Comparison of ENCODE assay signal across 8 cellular contexts in the genomic region with DNA sequence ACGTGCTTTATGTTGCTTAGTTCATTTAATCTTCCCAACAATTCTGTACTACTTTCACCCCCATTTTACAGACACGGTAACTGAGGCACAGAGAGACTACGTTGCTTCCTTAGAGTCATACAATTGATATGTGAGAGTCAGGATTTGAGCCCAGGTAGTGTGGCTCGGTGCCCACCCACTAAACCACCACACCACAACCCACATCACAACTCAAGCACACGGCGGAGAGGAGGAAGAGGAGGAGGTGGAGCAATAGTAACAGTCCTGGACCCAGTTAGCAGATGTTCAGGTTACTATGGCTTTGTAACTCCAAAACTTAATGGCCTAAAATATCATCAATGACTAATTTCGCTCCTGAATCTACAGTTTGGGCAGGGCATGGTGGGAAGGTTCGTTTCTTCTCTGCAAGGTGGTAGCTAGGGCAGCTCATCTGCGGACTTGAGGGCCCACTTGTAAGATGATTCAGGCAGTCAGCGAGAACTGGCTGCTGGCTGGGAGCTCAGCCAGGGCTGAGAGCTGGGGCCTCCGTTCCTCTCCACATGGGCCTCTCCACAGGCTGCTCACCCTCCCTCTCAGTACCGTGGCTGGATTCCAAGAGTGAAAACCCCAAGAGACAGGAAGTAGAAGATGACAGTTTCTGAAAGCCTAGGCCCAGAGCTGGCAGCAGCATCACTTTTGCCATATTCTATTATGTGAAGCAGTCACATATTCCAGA.
DNase-seq lines count a peak whose midpoint lies in the region; ATAC-seq, FAIRE-seq and TF ChIP-seq lines count a peak whose summit lies in the region.

No MANE protein-coding gene starts in this region.

- H3K9me3 ChIP-seq in SJCRH30 (replicated peaks) (peaks cover 10% of the 10 kb centered on the region), heart left ventricle (peaks cover 0 to 12% (median 5%) of the 10 kb centered on the region in 12 donors), small intestine (ENCODE audit: control insufficient read depth, low read depth) (no peaks in the 10 kb centered on the region), Caco-2 (peaks cover 11% of the 10 kb centered on the region; the same call in 1 of the 2 replicates)

- peaks cover 3% of the 10 kb centered on the region for H3K9me3 Mint-ChIP-seq in activated naive CD8-positive, alpha-beta T cell (ENCODE audit: low read depth)
- peaks cover 30% of the 10 kb centered on the region for H3K9me3 Mint-ChIP-seq in Caco-2 (ENCODE audit: unreplicated experiment)

- no peak for FAIRE-seq in small intestine (lab: Jason Lieb, UNC)

- H3K4me1 Mint-ChIP-seq in activated naive CD8-positive, alpha-beta T cell (ENCODE audit: low read depth): peaks cover 35% of the 10 kb centered on the region
- peaks cover 14% of the 10 kb centered on the region for H3K4me1 Mint-ChIP-seq in Caco-2 (ENCODE audit: low read depth, unreplicated experiment)

- H3K4me1 ChIP-seq in SJCRH30 (peaks cover 14% of the 10 kb centered on the region), heart left ventricle (peaks cover 0 to 40% (median 19%) of the 10 kb centered on the region in 12 donors), small intestine (ENCODE audit: control insufficient read depth in 2 of 2, insufficient read depth in 1 of 2, low read depth in 1 of 2, low read length in 1 of 2) (peaks cover 0 to 2% of the 10 kb centered on the region in 2 donors), Caco-2 (peaks cover 7% of the 10 kb centered on the region)

- intact Hi-C loops in heart left ventricle (cut with DNase I) (no loop called here), Caco-2 (cut with micrococcal nuclease; ENCODE audit: unreplicated experiment) (no loop called here)

- TF ChIP-seq POLR2A in heart left ventricle (IDR thresholded peaks at IDR 0.05): no peak

- peaks cover 2% of the 10 kb centered on the region for H3K36me3 Mint-ChIP-seq in activated naive CD8-positive, alpha-beta T cell
- no peaks in the 10 kb centered on the region for H3K36me3 Mint-ChIP-seq in Caco-2 (ENCODE audit: insufficient read depth, unreplicated experiment)

- no TSS peak for BruUV-seq in Caco-2 (replicated peaks; lab: Mats Ljungman, UMichigan)

- POLR2A ChIA-PET in Caco-2 (lab: Charles Lee): no interaction called here

- 35 to 47% (median 44%) methylated on average over 12 of the region's 12 CpGs for WGBS in heart left ventricle, 4 donors
- 37 to 55% (median 44%) methylated on average over 12 of the region's 12 CpGs for WGBS in small intestine, 3 donors

- peak overlapping the region; percentile 84 for H3K27ac Mint-ChIP-seq in activated naive CD8-positive, alpha-beta T cell
- no peak overlapping the region for H3K27ac Mint-ChIP-seq in Caco-2 (ENCODE audit: unreplicated experiment)

- DNase-seq in SJCRH30 (peak; percentile 69 to 81), heart left ventricle (peak; percentile 84 to 91 (median 89)), small intestine (peak; percentile 29), Caco-2 (no peak)

- no peak overlapping the region for H3K4me3 ChIP-seq in SJCRH30
- H3K4me3 ChIP-seq in heart left ventricle: no peak overlapping the region
- no peak overlapping the region for H3K4me3 ChIP-seq in small intestine (ENCODE audit: low read depth in 1 of 2, low read length in 2 of 2)
- H3K4me3 ChIP-seq in Caco-2 (ENCODE audit: low read depth, low read length): no peak overlapping the region

- H3K4me3 Mint-ChIP-seq in activated naive CD8-positive, alpha-beta T cell: peak overlapping the region; percentile 24
- H3K4me3 Mint-ChIP-seq in Caco-2 (ENCODE audit: unreplicated experiment): no peak overlapping the region

- peak; percentile 67 for ATAC-seq in GM18858 (IDR thresholded peaks at IDR 0.05; ENCODE audit: unreplicated experiment)
- peak; percentile 64 for ATAC-seq in HG03457 (IDR thresholded peaks at IDR 0.05; ENCODE audit: unreplicated experiment)
- ATAC-seq in heart left ventricle: peak; percentile 79 to 93 (median 93)
- ATAC-seq in GM21528 (IDR thresholded peaks at IDR 0.05; ENCODE audit: low FRiP score, unreplicated experiment): no peak

- TF ChIP-seq CTCF in heart left ventricle (IDR thresholded peaks at IDR 0.05): no peak
- TF ChIP-seq CTCF in Caco-2 (IDR thresholded peaks at IDR 0.05; ENCODE audit: insufficient read depth in 1 of 2, low read depth in 1 of 2, low read length in 1 of 2, severe bottlenecking in 1 of 2, unreplicated experiment in 1 of 2): no peak

- H3K36me3 ChIP-seq in SJCRH30: no peaks in the 10 kb centered on the region
- H3K36me3 ChIP-seq in heart left ventricle: no peaks in the 10 kb centered on the region
- H3K36me3 ChIP-seq in small intestine (ENCODE audit: control insufficient read depth in 2 of 2, insufficient read depth in 2 of 2, low read length in 2 of 2): no peaks in the 10 kb centered on the region
- no peaks in the 10 kb centered on the region for H3K36me3 ChIP-seq in Caco-2 (ENCODE audit: control insufficient read depth, insufficient read depth, low read length)

- H3K27me3 ChIP-seq in SJCRH30 (no peaks in the 10 kb centered on the region), heart left ventricle (no peaks in the 10 kb centered on the region), small intestine (ENCODE audit: control insufficient read depth in 2 of 2, insufficient read depth in 2 of 2, low read length in 2 of 2) (no peaks in the 10 kb centered on the region), Caco-2 (replicated peaks; ENCODE audit: control insufficient read depth, insufficient read depth, low read length) (no peaks in the 10 kb centered on the region)

- H3K27ac ChIP-seq in SJCRH30: no peak overlapping the region
- peak overlapping the region in 8 of 12 donors; percentile 2 to 51 (median 25) for H3K27ac ChIP-seq in heart left ventricle
- H3K27ac ChIP-seq in small intestine (ENCODE audit: low read depth in 1 of 2, low read length in 1 of 2): peak overlapping the region in 1 of 2 donors; percentile 27

- no peaks in the 10 kb centered on the region for H3K27me3 Mint-ChIP-seq in activated naive CD8-positive, alpha-beta T cell
- no peaks in the 10 kb centered on the region for H3K27me3 Mint-ChIP-seq in Caco-2 (ENCODE audit: insufficient read depth, unreplicated experiment)

- CTCF ChIA-PET in Caco-2 (lab: Charles Lee): no interaction called here

Comparison
In these comparisons a context has a peak if more than half of its experiments do, and no peak if none do; other contexts are left out.
1. DNase-seq: peak in SJCRH30 (2 of 2), heart left ventricle (5 of 5) and small intestine (single experiment); none in Caco-2 (0 of 2).